In the genomic region with DNA sequence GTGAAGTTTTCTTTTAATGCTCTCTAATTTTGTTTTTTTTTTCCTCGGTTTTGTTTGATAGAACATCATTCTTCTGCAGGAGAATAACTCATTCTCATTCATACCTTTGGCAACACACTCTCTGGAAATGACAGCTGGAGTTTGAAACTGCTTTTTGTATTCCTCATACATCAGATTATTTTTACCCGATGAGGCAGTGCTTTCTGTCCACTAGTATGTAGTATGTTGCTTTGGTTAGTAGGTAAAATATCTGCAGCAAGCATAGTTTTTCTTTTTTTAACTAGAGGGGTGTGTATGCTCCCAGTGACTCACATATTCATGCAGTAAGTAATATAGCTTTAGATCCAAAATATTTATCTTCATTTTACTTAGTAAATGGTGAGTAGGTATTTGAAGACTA, we compare ENCODE assay signal across 15 cellular contexts.
"Had no signal": no experiment of that assay in that cellular context is flagged by ENCODE, and none has a peak within 500 bp of the region (broad histone marks: within the 10 kb centered on the region; RNA-seq: fewer than 3 reads in every experiment).

No MANE protein-coding gene starts in this region.

- H3K9me3 ChIP-seq: tibial artery had no signal

- H2AFZ ChIP-seq: parathyroid adenoma had no signal

- H3K27ac ChIP-seq: brain microvascular endothelial cell, parathyroid adenoma, tibial artery had no signal

- H3K9ac ChIP-seq: parathyroid adenoma had no signal

- H3K4me3 ChIP-seq: tibial artery had no signal

- H3K79me2 ChIP-seq: parathyroid adenoma had no signal

- DNase-seq: activated CD4-positive, alpha-beta T cell treated with anti-CD3 and anti-CD28 coated beads for 1 hour; activated CD8-positive, alpha-beta memory T cell treated with anti-CD3 and anti-CD28 coated beads for 24 hours; activated gamma-delta T cell treated with Interleukin-2 at 50 U/mL for 16 hours; amygdala; brain microvascular endothelial cell; cerebellar nuclear complex; dorsolateral prefrontal cortex; kidney glomerular epithelial cell; retina; SHP77 treated with DMSO at 0.1 percent for 48 hours; stimulated activated CD4-positive, alpha-beta T cell treated with anti-CD3 and anti-CD28 coated beads, Interleukin-15, amount 100 ng/mL, for 24 hours; stimulated activated CD4-positive, alpha-beta T cell treated with anti-CD3 and anti-CD28 coated beads, Interleukin-4, amount 100 ng/mL, for 24 hours; T-helper 9 cell; tibial artery had no signal

- H3K27me3 ChIP-seq: brain microvascular endothelial cell, dorsolateral prefrontal cortex, tibial artery had no signal

- H3K4me1 ChIP-seq: parathyroid adenoma had no signal

- H3K36me3 ChIP-seq: brain microvascular endothelial cell, tibial artery had no signal
